ENCODE assay signal across 16 cellular contexts in the genomic region with DNA sequence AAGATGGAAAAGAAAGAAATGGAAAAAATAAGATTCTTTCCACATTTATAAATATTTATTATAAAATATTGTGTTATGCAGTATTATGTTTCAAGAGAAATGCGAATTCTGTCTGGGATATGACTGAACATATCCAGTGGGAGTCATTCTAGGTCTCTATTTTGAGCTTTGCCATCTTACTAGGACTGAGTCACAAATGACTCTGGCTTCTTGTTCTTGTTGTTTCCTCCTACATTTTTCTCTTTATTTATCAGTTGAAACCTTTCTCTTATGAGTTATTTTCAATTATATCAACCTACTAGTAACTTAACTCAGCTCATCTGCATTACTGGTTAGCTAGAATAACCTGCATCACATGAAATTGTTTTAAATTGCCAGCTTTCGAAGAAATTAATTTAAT.
"Had no signal": no experiment of that assay in that cellular context is flagged by ENCODE, and none has a peak within 500 bp of the region (broad histone marks: within the 10 kb centered on the region; RNA-seq: fewer than 3 reads in every experiment).

No MANE protein-coding gene starts in this region.

- H3K4me1 ChIP-seq: pancreas had no signal

- H3K9me3 ChIP-seq: pancreas had no signal

- DNase-seq: activated CD4-positive, alpha-beta T cell treated with anti-CD3 and anti-CD28 coated beads, Interleukin-2, amount 50 U/mL, for 4 hours; activated effector memory CD4-positive, alpha-beta T cell treated with anti-CD3 and anti-CD28 coated beads, Interleukin-2, amount 50 U/mL, for 16 hours; activated naive CD4-positive, alpha-beta T cell treated with anti-CD3 and anti-CD28 coated beads, Interleukin-2, amount 50 U/mL, for 16 hours; activated T-cell treated with anti-CD3 and anti-CD28 coated beads, Interleukin-2, amount 50 U/mL, for 72 hours; aorta; brain microvascular endothelial cell; effector CD8-positive, alpha-beta T cell; immature natural killer cell; mesendoderm; naive thymus-derived CD8-positive, alpha-beta T cell; pancreas; stimulated activated CD4-positive, alpha-beta T cell treated with anti-CD3 and anti-CD28 coated beads, Interleukin-4, amount 100 ng/mL, for 1 hour; stimulated activated naive CD8-positive, alpha-beta T cell treated with anti-CD3 and anti-CD28 coated beads, Interleukin-15, amount 100 ng/mL, for 72 hours; T-helper 17 cell had no signal

- H3K27me3 ChIP-seq: brain microvascular endothelial cell, pancreas had no signal

- ATAC-seq: activated T-cell treated with anti-CD3 and anti-CD28 coated beads, Interleukin-2, amount 50 U/mL, for 72 hours; naive thymus-derived CD8-positive, alpha-beta T cell; pancreas; sciatic nerve; stimulated activated naive CD8-positive, alpha-beta T cell treated with anti-CD3 and anti-CD28 coated beads, Interleukin-15, amount 100 ng/mL, for 72 hours; T-helper 17 cell had no signal

- H3K36me3 ChIP-seq: brain microvascular endothelial cell, pancreas had no signal

- H3K27ac ChIP-seq: brain microvascular endothelial cell, pancreas had no signal

- H3K4me3 ChIP-seq: pancreas, smooth muscle cell had no signal
